30 cellular contexts compared by ENCODE assay signal in genomic region chr10:103355906-103356599, GRCh38.
"Had no signal": no experiment of that assay in that cellular context is flagged by ENCODE, and none has a peak within 500 bp of the region (broad histone marks: within the 10 kb centered on the region; RNA-seq: fewer than 3 reads in every experiment).

No MANE protein-coding gene starts in this region.

- H3K9me3 ChIP-seq: gastrocnemius medialis had no signal

- H3K36me3 ChIP-seq: brain microvascular endothelial cell, gastrocnemius medialis, WERI-Rb-1 had no signal

- FAIRE-seq: astrocyte, colon, endometrium, endothelial cell of umbilical vein had no signal

- H3K36me3 Mint-ChIP-seq: activated naive CD8-positive, alpha-beta T cell had no signal

- H3K27me3 ChIP-seq: brain microvascular endothelial cell, gastrocnemius medialis had no signal

- H3K27ac Mint-ChIP-seq: activated B cell treated with CpG ODN at 0.5 μM for 24 hours; activated CD8-positive, alpha-beta T cell treated with anti-CD3 and anti-CD28 coated beads for 36 hours; activated naive CD8-positive, alpha-beta T cell; activated T-helper 17 cell treated with anti-CD3 and anti-CD28 coated beads, Interleukin-2, amount 50 U/mL, for 72 hours; T-helper 17 cell; T-helper 2 cell treated with Interferon-gamma antibody and Interleukin-4, amounts not matched to agents 5 μg/mL and 100 μg/mL, for 36 hours had no signal

- H3K27me3 Mint-ChIP-seq: activated B cell treated with CpG ODN at 0.5 μM for 24 hours; activated CD8-positive, alpha-beta T cell treated with anti-CD3 and anti-CD28 coated beads for 36 hours; activated naive CD8-positive, alpha-beta T cell; activated T-helper 17 cell treated with anti-CD3 and anti-CD28 coated beads, Interleukin-2, amount 50 U/mL, for 72 hours; T-helper 17 cell had no signal

- DNase-seq: activated B cell treated with CpG ODN at 0.5 μM for 24 hours; activated CD4-positive, alpha-beta T cell treated with anti-CD3 and anti-CD28 coated beads for 48 hours; activated CD4-positive, alpha-beta T cell treated with anti-CD3 and anti-CD28 coated beads, Interleukin-2, amount 50 U/mL, for 1 hour; activated CD4-positive, alpha-beta T cell treated with anti-CD3 and anti-CD28 coated beads, Interleukin-2, amount 50 U/mL, for 48 hours; activated CD8-positive, alpha-beta T cell treated with anti-CD3 and anti-CD28 coated beads for 36 hours; activated effector memory CD4-positive, alpha-beta T cell treated with Interleukin-2 at 50 U/mL for 16 hours; activated gamma-delta T cell treated with Interleukin-2 at 50 U/mL for 16 hours; activated naive CD4-positive, alpha-beta T cell treated with anti-CD3 and anti-CD28 coated beads, Interleukin-2, amount 50 U/mL, for 16 hours; activated naive CD4-positive, alpha-beta T cell treated with Interleukin-2 at 50 U/mL for 16 hours; activated T-cell treated with anti-CD3 and anti-CD28 coated beads, Interleukin-2, amount 50 U/mL, for 4 hours; amniotic stem cell; anterior cingulate cortex; brain microvascular endothelial cell; cortex of kidney; effector CD8-positive, alpha-beta T cell; foreskin fibroblast; gastrocnemius medialis; glutamatergic neuron; T-helper 1 cell; T-helper 17 cell; T1000; WERI-Rb-1 had no signal

- H3K9me3 Mint-ChIP-seq: activated B cell treated with CpG ODN at 0.5 μM for 24 hours; activated CD8-positive, alpha-beta T cell treated with anti-CD3 and anti-CD28 coated beads for 36 hours; activated T-cell treated with anti-CD3 and anti-CD28 coated beads, Interleukin-2, amount 50 U/mL, for 4 hours; activated T-helper 17 cell treated with anti-CD3 and anti-CD28 coated beads, Interleukin-2, amount 50 U/mL, for 72 hours; T-helper 2 cell treated with Interferon-gamma antibody and Interleukin-4, amounts not matched to agents 5 μg/mL and 100 μg/mL, for 36 hours had no signal

- H3K4me3 Mint-ChIP-seq: activated B cell treated with CpG ODN at 0.5 μM for 24 hours; activated CD8-positive, alpha-beta T cell treated with anti-CD3 and anti-CD28 coated beads for 36 hours; activated naive CD8-positive, alpha-beta T cell; activated T-cell treated with anti-CD3 and anti-CD28 coated beads, Interleukin-2, amount 50 U/mL, for 4 hours; activated T-helper 17 cell treated with anti-CD3 and anti-CD28 coated beads, Interleukin-2, amount 50 U/mL, for 72 hours; T-helper 17 cell; T-helper 2 cell treated with Interferon-gamma antibody and Interleukin-4, amounts not matched to agents 5 μg/mL and 100 μg/mL, for 36 hours had no signal

- H3K4me1 Mint-ChIP-seq: activated T-helper 17 cell treated with anti-CD3 and anti-CD28 coated beads, Interleukin-2, amount 50 U/mL, for 72 hours; T-helper 17 cell had no signal

- ATAC-seq: activated CD4-positive, CD25-positive, alpha-beta regulatory T cell treated with anti-CD3 and anti-CD28 coated beads, Interleukin-2, amount 50 U/mL, for 24 hours; activated CD8-positive, alpha-beta T cell treated with anti-CD3 and anti-CD28 coated beads for 36 hours; activated T-cell treated with anti-CD3 and anti-CD28 coated beads, Interleukin-2, amount 50 U/mL, for 4 hours; activated T-helper 17 cell treated with anti-CD3 and anti-CD28 coated beads, Interleukin-2, amount 50 U/mL, for 72 hours; gastrocnemius medialis; T-helper 17 cell had no signal

- H3K27ac ChIP-seq: brain microvascular endothelial cell, gastrocnemius medialis, WERI-Rb-1 had no signal

- H3K4me3 ChIP-seq: gastrocnemius medialis had no signal
